In genomic region chr17:48056246-48056745, GRCh38 we compare ENCODE assay signal across 13 cellular contexts.
DNase-seq lines count a peak whose midpoint lies in the region; ATAC-seq and TF ChIP-seq lines count a peak whose summit lies in the region.
"Had no signal": no experiment of that assay in that cellular context is flagged by ENCODE, and none has a peak within 500 bp of the region (broad histone marks: within the 10 kb centered on the region; RNA-seq: fewer than 3 reads in every experiment).

No MANE protein-coding gene starts in this region.

- no peak for TF ChIP-seq CTCF in DOHH2 (IDR thresholded peaks at IDR 0.05; ENCODE audit: low read depth, low read length, poor library complexity, severe bottlenecking)
- TF ChIP-seq CTCF in OCI-LY1 (IDR thresholded peaks at IDR 0.05; ENCODE audit: low read length), result no peak
- TF ChIP-seq CTCF in retinal pigment epithelial cell (conservative IDR thresholded peaks at IDR 0.05; ENCODE audit: low read depth, low read length), result no peak

- H3K9ac ChIP-seq in OCI-LY1 (ENCODE audit: low read length), result peak overlapping the region; percentile 45

- H3K4me1 Mint-ChIP-seq in effector memory CD8-positive, alpha-beta T cell (ENCODE audit: low read depth in 2 of 2), result peaks cover 31 to 40% of the 10 kb centered on the region in 2 donors

- H3K36me3 ChIP-seq in DOHH2 (ENCODE audit: control insufficient read depth, low read length) (peaks cover 94% of the 10 kb centered on the region), OCI-LY1 (ENCODE audit: insufficient read depth, low read length) (peaks cover 90% of the 10 kb centered on the region)

- no peak overlapping the region for H2AFZ ChIP-seq in OCI-LY1 (ENCODE audit: low read length)

- H3K27me3 ChIP-seq in DOHH2 (ENCODE audit: control insufficient read depth, low read length) (no peaks in the 10 kb centered on the region), OCI-LY1 (ENCODE audit: insufficient read depth, low read length) (no peaks in the 10 kb centered on the region)

- H3K27me3 Mint-ChIP-seq in effector memory CD8-positive, alpha-beta T cell, result no peaks in the 10 kb centered on the region

- no peaks in the 10 kb centered on the region for H3K9me3 ChIP-seq in DOHH2 (ENCODE audit: control insufficient read depth, insufficient read depth, low read length)
- no peaks in the 10 kb centered on the region for H3K9me3 ChIP-seq in OCI-LY1 (ENCODE audit: low read length)

- no peak for ATAC-seq in effector memory CD8-positive, alpha-beta T cell (replicated peaks)
- no peak for ATAC-seq in HG02798 (IDR thresholded peaks at IDR 0.05; ENCODE audit: poor library complexity, unreplicated experiment)
- ATAC-seq: left lobe of liver had no signal

- no peaks in the 10 kb centered on the region for H3K9me2 ChIP-seq in DOHH2 (replicated peaks; ENCODE audit: control insufficient read depth, low read length)
- H3K9me2 ChIP-seq in OCI-LY1 (ENCODE audit: low read depth, low read length), result no peaks in the 10 kb centered on the region

- H3F3A ChIP-seq in DOHH2 (ENCODE audit: control insufficient read depth, insufficient read depth), result no peaks in the 10 kb centered on the region
- no peaks in the 10 kb centered on the region for H3F3A ChIP-seq in OCI-LY1 (ENCODE audit: insufficient read depth, low read length)

- H3K79me2 ChIP-seq in DOHH2 (ENCODE audit: control insufficient read depth, low read length) (peaks cover 80% of the 10 kb centered on the region), OCI-LY1 (ENCODE audit: insufficient read depth, low read length) (peaks cover 5% of the 10 kb centered on the region; the same call in 1 of the 2 replicates)

- H3K4me2 ChIP-seq in DOHH2 (ENCODE audit: low read length), result peak overlapping the region; percentile 77
- peak overlapping the region; percentile 35 for H3K4me2 ChIP-seq in OCI-LY1 (ENCODE audit: low read length)

- H3K4me3 ChIP-seq in DOHH2 (ENCODE audit: low read length) (peak overlapping the region; percentile 64), OCI-LY1 (ENCODE audit: low read depth, low read length, poor library complexity, severe bottlenecking) (no peak overlapping the region), retinal pigment epithelial cell (ENCODE audit: low read length) (peak overlapping the region; percentile 92)

- no peaks in the 10 kb centered on the region for H3K9me3 Mint-ChIP-seq in effector memory CD8-positive, alpha-beta T cell

- H3K27ac ChIP-seq in DOHH2 (ENCODE audit: low read depth, low read length), result peak overlapping the region; percentile 72
- peak overlapping the region; percentile 77 for H3K27ac ChIP-seq in OCI-LY1 (ENCODE audit: low read depth, low read length, poor library complexity, severe bottlenecking)

- DNase-seq in effector memory CD8-positive, alpha-beta T cell, result no peak
- DNase-seq in retinal pigment epithelial cell (ENCODE audit: low read depth) (no peak), cortex of kidney (lab: John Stamatoyannopoulos, UW) (no peak), NCI-H446 treated with DMSO at 0.1 percent for 48 hours (lab: John Stamatoyannopoulos, UW) (no peak), NCI-H82 treated with DMSO at 0.1 percent for 48 hours (lab: John Stamatoyannopoulos, UW; ENCODE audit: unreplicated experiment) (no peak)
- DNase-seq: activated CD8-positive, alpha-beta memory T cell treated with anti-CD3 and anti-CD28 coated beads, Interleukin-2, amount 50 U/mL, for 48 hours; NCI-H1092; small intestine; substantia nigra had no signal

- H3K4me1 ChIP-seq in DOHH2 (ENCODE audit: control insufficient read depth, low read length), result peaks cover 53% of the 10 kb centered on the region
- peaks cover 51% of the 10 kb centered on the region for H3K4me1 ChIP-seq in OCI-LY1 (ENCODE audit: insufficient read depth, low read length, severe bottlenecking)

- peaks cover 36% of the 10 kb centered on the region for H3K36me3 Mint-ChIP-seq in effector memory CD8-positive, alpha-beta T cell (ENCODE audit: insufficient read depth)

- no peak overlapping the region for H3K4me3 Mint-ChIP-seq in effector memory CD8-positive, alpha-beta T cell

- peak overlapping the region; percentile 47 to 61 for H3K27ac Mint-ChIP-seq in effector memory CD8-positive, alpha-beta T cell

- H4K20me1 ChIP-seq in DOHH2 (ENCODE audit: control insufficient read depth, insufficient read depth, low read depth, low read length), result peaks cover 11% of the 10 kb centered on the region
- H4K20me1 ChIP-seq in OCI-LY1 (ENCODE audit: insufficient read depth, low read length), result no peaks in the 10 kb centered on the region
